ENCODE assay signal across 12 cellular contexts in genomic region chr1:19441048-19441447, GRCh38. TPM values are rescaled to one million over a fixed set of nuclear protein-coding genes. Genes with fewer than 3 reads are reported as not detected.
DNase-seq lines count a peak whose midpoint lies in the region; ATAC-seq and TF ChIP-seq lines count a peak whose summit lies in the region.
"Had no signal": no experiment of that assay in that cellular context is flagged by ENCODE, and none has a peak within 500 bp of the region (broad histone marks: within the 10 kb centered on the region; RNA-seq: fewer than 3 reads in every experiment).

No MANE protein-coding gene starts in this region.

- peaks cover 80% of the 10 kb centered on the region for H3K4me1 ChIP-seq in CD8-positive, alpha-beta T cell (ENCODE audit: insufficient read depth, low read length)

- H3K4me1 Mint-ChIP-seq in CD8-positive, alpha-beta T cell (ENCODE audit: low read depth) = peaks cover 89% of the 10 kb centered on the region
- H3K4me1 Mint-ChIP-seq in HFFc6 (ENCODE audit: low read depth) (peaks cover 94% of the 10 kb centered on the region), osteocyte (ENCODE audit: unreplicated experiment) (peaks cover 98% of the 10 kb centered on the region)
- H3K4me1 Mint-ChIP-seq in T-helper 2 cell treated with Interferon-gamma antibody and Interleukin-4, amounts not matched to agents 5 μg/mL and 100 μg/mL, for 36 hours (ENCODE audit: low read depth) = peaks cover 34% of the 10 kb centered on the region
- H3K4me1 Mint-ChIP-seq in stimulated activated naive B cell treated with anti-CD40 and anti-IgM and Interleukin-4, amounts not matched to agents 10 μg/mL and 1 μg/mL and 100 μg/mL, for 72 hours = peaks cover 47 to 83% of the 10 kb centered on the region in 2 donors

- ATAC-seq in CD8-positive, alpha-beta T cell = no peak
- no peak for ATAC-seq in HG03025 (IDR thresholded peaks at IDR 0.05; ENCODE audit: low FRiP score, unreplicated experiment)
- ATAC-seq in HG03175 (IDR thresholded peaks at IDR 0.05; ENCODE audit: unreplicated experiment) = no peak
- ATAC-seq in stimulated activated naive B cell treated with anti-CD40 and anti-IgM and Interleukin-4, amounts not matched to agents 10 μg/mL and 1 μg/mL and 100 μg/mL, for 72 hours (replicated peaks) = no peak
- ATAC-seq: GM12878 had no signal

- no peak for DNase-seq in CD8-positive, alpha-beta T cell
- DNase-seq in HFFc6 = no peak
- DNase-seq in choroid plexus epithelial cell (ENCODE audit: low read depth) = peak; percentile 77
- DNase-seq in osteocyte (ENCODE audit: extremely low spot score, unreplicated experiment) = no peak
- DNase-seq in T-helper 2 cell treated with Interferon-gamma antibody and Interleukin-4, amounts not matched to agents 5 μg/mL and 100 μg/mL, for 36 hours (ENCODE audit: low spot score) = no peak
- no peak for DNase-seq in stimulated activated naive B cell treated with anti-CD40 and anti-IgM and Interleukin-4, amounts not matched to agents 10 μg/mL and 1 μg/mL and 100 μg/mL, for 72 hours
- DNase-seq: colonic mucosa had no signal

- no peaks in the 10 kb centered on the region for H3K9me3 ChIP-seq in CD8-positive, alpha-beta T cell (ENCODE audit: low read length)
- H3K9me3 ChIP-seq: colonic mucosa, MG63, right lobe of liver had no signal

- POLR2A ChIA-PET in CD8-positive, alpha-beta T cell (lab: Charles Lee) = interaction anchor here (1.1 to 2.0 kb wide), 3 partner anchors 14 to 45 kb away, joined by 3 to 6 read pairs (median 5); no protein-coding TSS in a partner anchor

- intact Hi-C loops in CD8-positive, alpha-beta T cell (cut with DNase I, micrococcal nuclease) = loop anchor here in 1 of 2 experiments (2.0 kb wide), 1 partner anchor 210 kb away; no protein-coding TSS in a partner anchor

- H3K36me3 ChIP-seq in CD8-positive, alpha-beta T cell (ENCODE audit: insufficient read depth, low read length) = peaks cover 20% of the 10 kb centered on the region
- H3K36me3 ChIP-seq: colonic mucosa, right lobe of liver had no signal

- peak overlapping the region; percentile 64 for H3K27ac Mint-ChIP-seq in CD8-positive, alpha-beta T cell
- H3K27ac Mint-ChIP-seq in HFFc6 (peak overlapping the region; percentile 83), osteocyte (ENCODE audit: unreplicated experiment) (peak overlapping the region; percentile 99)
- H3K27ac Mint-ChIP-seq in T-helper 2 cell treated with Interferon-gamma antibody and Interleukin-4, amounts not matched to agents 5 μg/mL and 100 μg/mL, for 36 hours = no peak overlapping the region
- H3K27ac Mint-ChIP-seq in stimulated activated naive B cell treated with anti-CD40 and anti-IgM and Interleukin-4, amounts not matched to agents 10 μg/mL and 1 μg/mL and 100 μg/mL, for 72 hours = no peak overlapping the region

- H3K27me3 ChIP-seq in CD8-positive, alpha-beta T cell (ENCODE audit: insufficient read depth, low read length) = no peaks in the 10 kb centered on the region
- H3K27me3 ChIP-seq: colonic mucosa, MG63, right lobe of liver had no signal

- no peaks in the 10 kb centered on the region for H3K27me3 Mint-ChIP-seq in CD8-positive, alpha-beta T cell (ENCODE audit: low read depth)
- H3K27me3 Mint-ChIP-seq in HFFc6 (ENCODE audit: insufficient read depth) (peaks cover 5% of the 10 kb centered on the region), osteocyte (ENCODE audit: unreplicated experiment) (no peaks in the 10 kb centered on the region)
- no peaks in the 10 kb centered on the region for H3K27me3 Mint-ChIP-seq in T-helper 2 cell treated with Interferon-gamma antibody and Interleukin-4, amounts not matched to agents 5 μg/mL and 100 μg/mL, for 36 hours (ENCODE audit: low read depth)
- no peaks in the 10 kb centered on the region for H3K27me3 Mint-ChIP-seq in stimulated activated naive B cell treated with anti-CD40 and anti-IgM and Interleukin-4, amounts not matched to agents 10 μg/mL and 1 μg/mL and 100 μg/mL, for 72 hours

- H3K9me3 Mint-ChIP-seq in CD8-positive, alpha-beta T cell = no peaks in the 10 kb centered on the region
- H3K9me3 Mint-ChIP-seq in HFFc6 (no peaks in the 10 kb centered on the region), osteocyte (ENCODE audit: unreplicated experiment) (no peaks in the 10 kb centered on the region)
- H3K9me3 Mint-ChIP-seq in T-helper 2 cell treated with Interferon-gamma antibody and Interleukin-4, amounts not matched to agents 5 μg/mL and 100 μg/mL, for 36 hours = no peaks in the 10 kb centered on the region
- no peaks in the 10 kb centered on the region for H3K9me3 Mint-ChIP-seq in stimulated activated naive B cell treated with anti-CD40 and anti-IgM and Interleukin-4, amounts not matched to agents 10 μg/mL and 1 μg/mL and 100 μg/mL, for 72 hours

- H3K27ac ChIP-seq in CD8-positive, alpha-beta T cell (ENCODE audit: low read depth, low read length) = no peak overlapping the region
- H3K27ac ChIP-seq: colonic mucosa, right lobe of liver had no signal

- no peak overlapping the region for H3K4me3 ChIP-seq in CD8-positive, alpha-beta T cell (ENCODE audit: low read depth, low read length)
- no peak overlapping the region for H3K4me3 ChIP-seq in choroid plexus epithelial cell (ENCODE audit: low read depth, low read length)
- H3K4me3 ChIP-seq: colonic mucosa, GM12878, MG63, right lobe of liver had no signal

- no peak overlapping the region for H3K4me3 Mint-ChIP-seq in CD8-positive, alpha-beta T cell
- H3K4me3 Mint-ChIP-seq in HFFc6 (peak overlapping the region; percentile 61), osteocyte (ENCODE audit: unreplicated experiment) (peak overlapping the region; percentile 22)
- no peak overlapping the region for H3K4me3 Mint-ChIP-seq in T-helper 2 cell treated with Interferon-gamma antibody and Interleukin-4, amounts not matched to agents 5 μg/mL and 100 μg/mL, for 36 hours
- no peak overlapping the region for H3K4me3 Mint-ChIP-seq in stimulated activated naive B cell treated with anti-CD40 and anti-IgM and Interleukin-4, amounts not matched to agents 10 μg/mL and 1 μg/mL and 100 μg/mL, for 72 hours

- CTCF ChIA-PET in CD8-positive, alpha-beta T cell (lab: Charles Lee) = interaction anchor here (0.7 to 8.1 kb wide), 9 partner anchors 20 to 218 kb away, joined by 3 to 78 read pairs (median 3); no protein-coding TSS in a partner anchor

- TF ChIP-seq CTCF in CD8-positive, alpha-beta T cell (IDR thresholded peaks at IDR 0.05) = no peak
- TF ChIP-seq CTCF in HFFc6 (IDR thresholded peaks at IDR 0.05) (no peak), choroid plexus epithelial cell (conservative IDR thresholded peaks at IDR 0.05; ENCODE audit: low read depth, low read length) (no peak), osteocyte (IDR thresholded peaks at IDR 0.05) (no peak)

- peaks cover 65% of the 10 kb centered on the region for H3K36me3 Mint-ChIP-seq in CD8-positive, alpha-beta T cell
- H3K36me3 Mint-ChIP-seq in HFFc6 (ENCODE audit: low read depth) (peaks cover 37% of the 10 kb centered on the region), osteocyte (ENCODE audit: unreplicated experiment) (peaks cover 5% of the 10 kb centered on the region)
- peaks cover 22% of the 10 kb centered on the region for H3K36me3 Mint-ChIP-seq in T-helper 2 cell treated with Interferon-gamma antibody and Interleukin-4, amounts not matched to agents 5 μg/mL and 100 μg/mL, for 36 hours (ENCODE audit: low read depth)
- peaks cover 22 to 23% of the 10 kb centered on the region in 2 donors for H3K36me3 Mint-ChIP-seq in stimulated activated naive B cell treated with anti-CD40 and anti-IgM and Interleukin-4, amounts not matched to agents 10 μg/mL and 1 μg/mL and 100 μg/mL, for 72 hours

RNA-seq across cellular contexts. Expression of gene CAPZB, which starts 44.3 kb away (rescaled TPM):
- total RNA-seq in CD8-positive, alpha-beta T cell = 100 to 1,000 TPM; 145 to 151 TPM
- total RNA-seq in HFFc6 (2021; fragmentation: NEBNext Ultra II Directional; extraction: Animal tissue kit (Norgen Biotek cat#: 25700)) = 100 to 1,000 TPM; 565 to 646 (median 603) TPM
- total RNA-seq in osteocyte = 403 and 412 TPM in 2 replicates

Comparison
In these comparisons a context has a peak if more than half of its experiments do, and no peak if none do; other contexts are left out.
1. H3K27ac Mint-ChIP-seq: peak in CD8-positive, alpha-beta T cell (single experiment), HFFc6 (single experiment) and osteocyte (single experiment); none in T-helper 2 cell treated with Interferon-gamma antibody and Interleukin-4, amounts not matched to agents 5 μg/mL and 100 μg/mL, for 36 hours (single experiment) and stimulated activated naive B cell treated with anti-CD40 and anti-IgM and Interleukin-4, amounts not matched to agents 10 μg/mL and 1 μg/mL and 100 μg/mL, for 72 hours (single experiment).
2. H3K4me3 Mint-ChIP-seq: peak in HFFc6 (single experiment) and osteocyte (single experiment); none in CD8-positive, alpha-beta T cell (single experiment), T-helper 2 cell treated with Interferon-gamma antibody and Interleukin-4, amounts not matched to agents 5 μg/mL and 100 μg/mL, for 36 hours (single experiment) and stimulated activated naive B cell treated with anti-CD40 and anti-IgM and Interleukin-4, amounts not matched to agents 10 μg/mL and 1 μg/mL and 100 μg/mL, for 72 hours (0 of 2).